Comparison of ENCODE assay signal across 8 cellular contexts in the genomic region with DNA sequence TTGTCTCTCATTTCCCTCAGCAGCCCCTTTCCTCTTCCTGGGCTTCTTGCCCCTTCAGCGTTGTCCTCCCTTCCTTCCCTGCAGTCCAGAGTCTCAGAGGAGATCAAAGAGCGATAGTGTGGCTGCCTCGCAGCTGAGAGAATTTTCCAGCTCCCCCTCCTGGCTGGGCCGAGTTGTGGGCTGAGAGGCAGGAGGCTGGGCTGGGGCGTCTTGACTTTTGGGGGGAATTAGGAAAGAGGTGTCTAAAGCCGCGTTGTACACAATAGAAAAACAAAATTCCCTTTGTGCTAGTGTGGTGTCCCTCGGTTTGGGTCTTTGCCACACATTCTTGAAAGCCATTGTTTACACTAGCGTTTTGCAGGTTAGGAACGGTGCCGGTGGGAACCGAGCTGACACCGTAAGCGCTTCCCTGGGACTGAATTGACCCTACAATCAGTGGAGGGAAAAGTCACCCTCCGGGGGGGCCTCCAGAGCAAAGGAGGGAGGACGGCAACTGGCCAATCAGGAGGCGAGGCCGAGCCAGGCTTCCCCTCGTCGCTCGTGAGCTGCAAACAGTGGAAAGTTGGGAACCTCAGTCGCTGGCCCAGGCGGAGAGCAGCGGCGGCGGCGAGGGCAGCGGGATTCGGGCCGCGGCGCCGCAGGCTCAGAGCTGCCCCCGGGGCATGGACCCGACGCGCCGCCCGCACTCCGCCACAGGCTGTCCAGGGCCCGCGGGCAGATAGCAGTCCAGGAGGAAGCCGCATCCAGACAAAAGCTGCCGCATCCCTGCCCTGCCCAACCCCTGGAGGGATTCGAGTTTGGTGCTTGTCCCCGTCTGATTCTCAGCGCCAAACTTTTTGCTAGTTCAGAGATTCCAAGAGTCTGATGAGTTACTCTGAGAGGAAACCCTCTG.
A peak's percentile ranks its signal among the peaks of the same experiment; 100 is the strongest.
DNase-seq lines count a peak whose midpoint lies in the region; ATAC-seq and TF ChIP-seq lines count a peak whose summit lies in the region.

Gene HMCN1 (plus strand): TSS at position 574 of the 892 bp plus-strand sequence. CDS start 389 bp downstream, outside the sequence.

- peak within 1 kb of the TSS; percentile 62 for H3K4me3 ChIP-seq in AG09309 (ENCODE audit: control insufficient read depth, low read depth, low read length)

- peaks cover 6% of the 10 kb centered on the region for H3K9me3 Mint-ChIP-seq in activated naive CD4-positive, alpha-beta T cell treated with anti-CD3 and anti-CD28 coated beads, Interleukin-2, amount 10 ng/mL, durations not matched to agents 7 days and 5 days
- H3K9me3 Mint-ChIP-seq in nephron progenitor cell = peaks cover 36% of the 10 kb centered on the region

- peaks cover 35% of the 10 kb centered on the region for H3K27me3 Mint-ChIP-seq in activated naive CD4-positive, alpha-beta T cell treated with anti-CD3 and anti-CD28 coated beads, Interleukin-2, amount 10 ng/mL, durations not matched to agents 7 days and 5 days
- peaks cover 4% of the 10 kb centered on the region for H3K27me3 Mint-ChIP-seq in nephron progenitor cell (ENCODE audit: low read depth, poor library complexity)

- DNase-seq in AG09309 (ENCODE audit: low read depth) = no peak
- DNase-seq in NCI-H524 treated with DMSO at 0.1 percent for 48 hours (lab: John Stamatoyannopoulos, UW) = peak; percentile 30
- peak; percentile 31 for DNase-seq in activated naive CD4-positive, alpha-beta T cell treated with anti-CD3 and anti-CD28 coated beads, Interleukin-2, amount 10 ng/mL, durations not matched to agents 7 days and 5 days
- peak; percentile 85 for DNase-seq in glomerular visceral epithelial cell (ENCODE audit: extremely low spot score)
- peak; percentile 82 for DNase-seq in nephron progenitor cell

- no peak within 1 kb of the TSS for H3K27ac Mint-ChIP-seq in activated naive CD4-positive, alpha-beta T cell treated with anti-CD3 and anti-CD28 coated beads, Interleukin-2, amount 10 ng/mL, durations not matched to agents 7 days and 5 days
- H3K27ac Mint-ChIP-seq in nephron progenitor cell = peak within 1 kb of the TSS; percentile 98

- TF ChIP-seq CTCF in AG09309 (IDR thresholded peaks at IDR 0.05; ENCODE audit: control insufficient read depth, insufficient read depth, low read depth, low read length, missing control alignments) (peak; percentile 57), nephron progenitor cell (IDR thresholded peaks at IDR 0.05) (peak; percentile 27)

- H3K36me3 Mint-ChIP-seq in activated naive CD4-positive, alpha-beta T cell treated with anti-CD3 and anti-CD28 coated beads, Interleukin-2, amount 10 ng/mL, durations not matched to agents 7 days and 5 days = no peaks in the 10 kb centered on the region
- H3K36me3 Mint-ChIP-seq in nephron progenitor cell (ENCODE audit: low read depth) = peaks cover 38% of the 10 kb centered on the region

- peak; percentile 44 for ATAC-seq in GM19035 (IDR thresholded peaks at IDR 0.05; ENCODE audit: unreplicated experiment)
- no peak for ATAC-seq in GM19328 (IDR thresholded peaks at IDR 0.05; ENCODE audit: unreplicated experiment)
- no peak for ATAC-seq in GM21423 (IDR thresholded peaks at IDR 0.05; ENCODE audit: unreplicated experiment)

- CTCF ChIA-PET in activated naive CD4-positive, alpha-beta T cell treated with anti-CD3 and anti-CD28 coated beads, Interleukin-2, amount 10 ng/mL, durations not matched to agents 7 days and 5 days (lab: Charles Lee) = interaction anchor here (0.7 to 1.4 kb wide), 4 partner anchors 10 to 53 kb away, joined by 3 to 5 read pairs (median 4); no protein-coding TSS in a partner anchor

- H3K4me1 Mint-ChIP-seq in activated naive CD4-positive, alpha-beta T cell treated with anti-CD3 and anti-CD28 coated beads, Interleukin-2, amount 10 ng/mL, durations not matched to agents 7 days and 5 days = peaks cover 14% of the 10 kb centered on the region
- H3K4me1 Mint-ChIP-seq in nephron progenitor cell = peaks cover 49% of the 10 kb centered on the region

- peak within 1 kb of the TSS; percentile 45 for H3K4me3 Mint-ChIP-seq in activated naive CD4-positive, alpha-beta T cell treated with anti-CD3 and anti-CD28 coated beads, Interleukin-2, amount 10 ng/mL, durations not matched to agents 7 days and 5 days
- peak within 1 kb of the TSS; percentile 94 for H3K4me3 Mint-ChIP-seq in nephron progenitor cell
